10 cellular contexts compared by ENCODE assay signal in the genomic region with DNA sequence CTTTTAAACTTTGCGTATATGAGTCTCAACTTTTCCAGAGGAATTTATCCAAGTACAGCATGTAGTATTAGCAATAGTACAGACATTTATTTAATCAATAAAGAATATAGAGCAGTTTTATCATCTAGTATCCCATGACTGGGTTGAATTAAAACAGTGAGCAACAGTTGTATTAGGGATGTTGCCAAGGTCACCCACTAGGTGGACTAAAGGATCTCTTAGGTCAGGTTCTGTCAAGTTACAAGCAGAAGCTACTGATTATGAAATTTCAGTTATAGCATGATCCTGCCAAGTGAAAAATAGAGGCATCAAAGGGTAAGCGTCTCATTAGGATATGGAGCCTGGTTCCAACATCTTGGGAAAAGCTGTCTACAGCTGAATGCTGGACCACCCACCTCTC. TPM values are rescaled to one million over a fixed set of nuclear protein-coding genes. Genes with fewer than 3 reads are reported as not detected.
DNase-seq lines count a peak whose midpoint lies in the region; TF ChIP-seq lines count a peak whose summit lies in the region.
"Had no signal": no experiment of that assay in that cellular context is flagged by ENCODE, and none has a peak within 500 bp of the region (broad histone marks: within the 10 kb centered on the region; RNA-seq: fewer than 3 reads in every experiment).

No MANE protein-coding gene starts in this region.

- no peak overlapping the region for H3K27ac ChIP-seq in HEK293 (ENCODE audit: extremely low read depth, low read depth, low read length)
- no peak overlapping the region for H3K27ac ChIP-seq in suprapubic skin
- H3K27ac ChIP-seq: neutrophil had no signal

- WGBS in suprapubic skin, result 59% methylated on average over 2 of the region's 2 CpGs

- H3K9me3 ChIP-seq in HEK293 (ENCODE audit: control insufficient read depth, insufficient read depth, low read depth, low read length) (no peaks in the 10 kb centered on the region), suprapubic skin (no peaks in the 10 kb centered on the region)
- H3K9me3 ChIP-seq: neutrophil had no signal

- POLR2A ChIA-PET in HEK293 (lab: Yijun Ruan, JAX), result interaction anchor here (1.0 kb wide), 1 partner anchor 223 kb away, joined by 3 read pairs; no protein-coding TSS in a partner anchor

- TF ChIP-seq EP300 in suprapubic skin (IDR thresholded peaks at IDR 0.05), result no peak

- no peak overlapping the region for H3K4me3 ChIP-seq in HEK293 (ENCODE audit: low read depth, low read length)
- no peak overlapping the region for H3K4me3 ChIP-seq in suprapubic skin

- peak; percentile 34 for TF ChIP-seq CTCF in AG09319 (IDR thresholded peaks at IDR 0.05; ENCODE audit: low read depth, low read length)
- TF ChIP-seq CTCF in HEK293 (tag by site-specific recombination; IDR thresholded peaks at IDR 0.05), result no peak
- peak in 1 of 2 donors; percentile 9 for TF ChIP-seq CTCF in suprapubic skin (IDR thresholded peaks at IDR 0.05)

- DNase-seq in AG09319 (ENCODE audit: extremely low read depth, low read depth) (peak; percentile 19), RPMI8226 (peak; percentile 52), glomerular visceral epithelial cell (ENCODE audit: extremely low spot score) (peak; percentile 54), NCI-H146 treated with DMSO at 0.1 percent for 48 hours (lab: John Stamatoyannopoulos, UW; ENCODE audit: unreplicated experiment) (no peak), suprapubic skin (ENCODE audit: low spot score in 2 of 2) (no peak)
- DNase-seq in stimulated activated CD4-positive, alpha-beta T cell treated with anti-CD3 and anti-CD28 coated beads, Interleukin-4, amount 100 ng/mL, for 4 hours, result no peak
- DNase-seq in activated CD4-positive, alpha-beta T cell treated with anti-CD3 and anti-CD28 coated beads, Interleukin-2, amount 50 U/mL, for 48 hours, result no peak
- DNase-seq: T-helper 2 cell had no signal

- peaks cover 16% of the 10 kb centered on the region for H3K27me3 ChIP-seq in suprapubic skin

- CTCF ChIA-PET in HEK293 (lab: Yijun Ruan, JAX), result interaction anchor here (0.6 to 1.0 kb wide), 3 partner anchors 9 to 139 kb away, joined by 3 to 4 read pairs (median 3); no protein-coding TSS in a partner anchor

- no peak for TF ChIP-seq POLR2A in suprapubic skin (IDR thresholded peaks at IDR 0.05)

- H3K36me3 ChIP-seq in HEK293 (ENCODE audit: control insufficient read depth in 2 of 2, insufficient read depth in 1 of 2, low read length in 2 of 2), result no peaks in the 10 kb centered on the region
- H3K36me3 ChIP-seq in suprapubic skin, result no peaks in the 10 kb centered on the region
- H3K36me3 ChIP-seq: neutrophil had no signal

- H3K4me1 ChIP-seq in HEK293 (ENCODE audit: control insufficient read depth, insufficient read depth, low read length), result no peaks in the 10 kb centered on the region
- H3K4me1 ChIP-seq in suprapubic skin, result peaks cover 10% of the 10 kb centered on the region

TF ChIP-seq in HEK293, 187 proteins besides CTCF, POLR2A, EP300 and RAD21:
- TF ChIP-seq ZNF48 (tag by site-specific recombination; IDR thresholded peaks at IDR 0.05) (no peak), ZNF423 (tag by site-specific recombination; IDR thresholded peaks at IDR 0.05) (no peak), OSR2 (tag by site-specific recombination; IDR thresholded peaks at IDR 0.05) (no peak), ZNF112 (tag by site-specific recombination; IDR thresholded peaks at IDR 0.05) (no peak), ZNF654 (tag by site-specific recombination; IDR thresholded peaks at IDR 0.05; ENCODE audit: low read depth) (peak; percentile 21; the same call in 1 of the 2 replicates), SCRT1 (tag by site-specific recombination; IDR thresholded peaks at IDR 0.05; ENCODE audit: borderline replicate concordance) (no peak), ZNF555 (tag by site-specific recombination; conservative IDR thresholded peaks at IDR 0.05) (no peak), ZNF155 (tag by site-specific recombination; IDR thresholded peaks at IDR 0.05) (no peak), SCRT2 (tag by site-specific recombination; IDR thresholded peaks at IDR 0.05) (peak; percentile 22; the same call in 1 of the 2 replicates)
- TF ChIP-seq, protein P1, sequence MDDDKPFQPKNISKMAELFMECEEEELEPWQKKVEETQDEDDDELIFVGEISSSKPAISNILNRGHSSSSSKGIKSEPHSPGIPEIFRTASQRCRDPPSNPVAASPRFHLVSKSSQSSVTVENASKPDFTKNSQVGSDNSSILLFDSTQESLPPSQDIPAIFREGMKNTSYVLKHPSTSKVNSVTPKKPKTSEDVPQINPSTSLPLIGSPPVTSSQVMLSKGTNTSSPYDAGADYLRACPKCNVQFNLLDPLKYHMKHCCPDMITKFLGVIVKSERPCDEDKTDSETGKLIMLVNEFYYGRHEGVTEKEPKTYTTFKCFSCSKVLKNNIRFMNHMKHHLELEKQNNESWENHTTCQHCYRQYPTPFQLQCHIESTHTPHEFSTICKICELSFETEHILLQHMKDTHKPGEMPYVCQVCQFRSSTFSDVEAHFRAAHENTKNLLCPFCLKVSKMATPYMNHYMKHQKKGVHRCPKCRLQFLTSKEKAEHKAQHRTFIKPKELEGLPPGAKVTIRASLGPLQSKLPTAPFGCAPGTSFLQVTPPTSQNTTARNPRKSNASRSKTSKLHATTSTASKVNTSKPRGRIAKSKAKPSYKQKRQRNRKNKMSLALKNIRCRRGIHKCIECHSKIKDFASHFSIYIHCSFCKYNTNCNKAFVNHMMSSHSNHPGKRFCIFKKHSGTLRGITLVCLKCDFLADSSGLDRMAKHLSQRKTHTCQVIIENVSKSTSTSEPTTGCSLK (tag by site-specific recombination; IDR thresholded peaks at IDR 0.05), result no peak
- TF ChIP-seq, protein P2, sequence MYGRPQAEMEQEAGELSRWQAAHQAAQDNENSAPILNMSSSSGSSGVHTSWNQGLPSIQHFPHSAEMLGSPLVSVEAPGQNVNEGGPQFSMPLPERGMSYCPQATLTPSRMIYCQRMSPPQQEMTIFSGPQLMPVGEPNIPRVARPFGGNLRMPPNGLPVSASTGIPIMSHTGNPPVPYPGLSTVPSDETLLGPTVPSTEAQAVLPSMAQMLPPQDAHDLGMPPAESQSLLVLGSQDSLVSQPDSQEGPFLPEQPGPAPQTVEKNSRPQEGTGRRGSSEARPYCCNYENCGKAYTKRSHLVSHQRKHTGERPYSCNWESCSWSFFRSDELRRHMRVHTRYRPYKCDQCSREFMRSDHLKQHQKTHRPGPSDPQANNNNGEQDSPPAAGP (tag by site-specific recombination; IDR thresholded peaks at IDR 0.05), result no peak

RNA-seq across cellular contexts. Expression of a gene that starts 52.1 kb away (rescaled TPM):
- 100 to 1,000 TPM in 3 of 4 donors, 10 to 100 TPM in 1; 88.8 to 159 (median 128) TPM for total RNA-seq in suprapubic skin

Comparison
In these comparisons a context has a peak if more than half of its experiments do, and no peak if none do; other contexts are left out.
1. DNase-seq: peak in AG09319 (single experiment), RPMI8226 (single experiment) and glomerular visceral epithelial cell (single experiment); none in stimulated activated CD4-positive, alpha-beta T cell treated with anti-CD3 and anti-CD28 coated beads, Interleukin-4, amount 100 ng/mL, for 4 hours (0 of 2), NCI-H146 treated with DMSO at 0.1 percent for 48 hours (single experiment), activated CD4-positive, alpha-beta T cell treated with anti-CD3 and anti-CD28 coated beads, Interleukin-2, amount 50 U/mL, for 48 hours (0 of 2) and suprapubic skin (0 of 2).